12 cellular contexts compared by ENCODE assay signal in genomic region chr18:61765097-61765496, GRCh38.
DNase-seq lines count a peak whose midpoint lies in the region; ATAC-seq and TF ChIP-seq lines count a peak whose summit lies in the region.
"Had no signal": no experiment of that assay in that cellular context is flagged by ENCODE, and none has a peak within 500 bp of the region (broad histone marks: within the 10 kb centered on the region; RNA-seq: fewer than 3 reads in every experiment).

No MANE protein-coding gene starts in this region.

- peaks cover 79% of the 10 kb centered on the region for H3K27me3 ChIP-seq in OCI-LY3 (ENCODE audit: low read depth, low read length)

- H4K20me1 ChIP-seq in OCI-LY3 (ENCODE audit: insufficient read depth, low read length): no peaks in the 10 kb centered on the region

- TF ChIP-seq POLR2A in erythroblast (IDR thresholded peaks at IDR 0.05; ENCODE audit: low read length): no peak

- DNase-seq in ELR (ENCODE audit: low read depth): peak; percentile 41
- peak; percentile 83 to 86 for DNase-seq in erythroblast (lab: John Stamatoyannopoulos, UW)
- DNase-seq in omental fat pad (ENCODE audit: low spot score): no peak
- no peak for DNase-seq in stimulated activated CD4-positive, alpha-beta T cell treated with anti-CD3 and anti-CD28 coated beads, Interleukin-2, amount 100 ng/mL, for 48 hours
- no peak for DNase-seq in nucleus accumbens (lab: John Stamatoyannopoulos, UW)
- DNase-seq in NCI-H128 (lab: John Stamatoyannopoulos, UW; ENCODE audit: unreplicated experiment): no peak
- no peak for DNase-seq in pons (ENCODE audit: low spot score)
- DNase-seq: DMS53, head of caudate nucleus had no signal

- no peak overlapping the region for H2AFZ ChIP-seq in OCI-LY3 (ENCODE audit: low read depth, low read length)

- no peak overlapping the region for H3K27ac ChIP-seq in OCI-LY3 (ENCODE audit: low read length)
- H3K27ac ChIP-seq: skin epidermis had no signal

- peak; percentile 97 for ATAC-seq in omental fat pad (ENCODE audit: low FRiP score)
- ATAC-seq: Panc1 had no signal

- no peaks in the 10 kb centered on the region for H3K36me3 ChIP-seq in OCI-LY3 (replicated peaks; ENCODE audit: low read depth, low read length)

- H3K4me1 ChIP-seq in OCI-LY3 (ENCODE audit: low read length): peaks cover 16% of the 10 kb centered on the region

- no peak overlapping the region for H3K9ac ChIP-seq in OCI-LY3 (ENCODE audit: low read length)

- H3K9me3 ChIP-seq in OCI-LY3 (ENCODE audit: insufficient read depth, low read length): 0 out of 2 replicates have a peak, but pooled peaks cover under 1% of the 10 kb centered on the region

- H3K4me3 ChIP-seq in OCI-LY3 (ENCODE audit: low read length): no peak overlapping the region
- H3K4me3 ChIP-seq: skin epidermis had no signal

- TF ChIP-seq CTCF in OCI-LY3 (IDR thresholded peaks at IDR 0.05; ENCODE audit: low read depth, low read length) (no peak), omental fat pad (IDR thresholded peaks at IDR 0.05) (no peak)

- 0 out of 2 replicates have a peak overlapping the region, but pooled peaks have one; percentile 16 for H3K4me2 ChIP-seq in OCI-LY3 (ENCODE audit: low read length)

- no peaks in the 10 kb centered on the region for H3K79me2 ChIP-seq in OCI-LY3 (ENCODE audit: low read length)

Comparison
In these comparisons a context has a peak if more than half of its experiments do, and no peak if none do; other contexts are left out.
1. DNase-seq: peak in ELR (single experiment) and erythroblast (2 of 2); none in omental fat pad (single experiment), stimulated activated CD4-positive, alpha-beta T cell treated with anti-CD3 and anti-CD28 coated beads, Interleukin-2, amount 100 ng/mL, for 48 hours (0 of 2), nucleus accumbens (0 of 56), NCI-H128 (single experiment) and pons (single experiment).